8 cellular contexts compared by ENCODE assay signal in genomic region chr2:108377815-108378630, GRCh38. TPM values are rescaled to one million over a fixed set of nuclear protein-coding genes. Genes with fewer than 3 reads are reported as not detected.
DNase-seq lines count a peak whose midpoint lies in the region; ATAC-seq and TF ChIP-seq lines count a peak whose summit lies in the region.

TSS of gene SULT1C4 (plus strand) at chr2:108377954. CDS start at chr2:108378338, 384 bp downstream.

- POLR2A ChIA-PET in T-cell (lab: Charles Lee), result no interaction called here

- no peaks in the 10 kb centered on the region for H3K79me2 ChIP-seq in fibroblast of lung (ENCODE audit: control insufficient read depth, insufficient read depth, low read length)

- ATAC-seq in T-cell (replicated peaks in 1 of 4), result no peak
- no peak for ATAC-seq in activated naive CD4-positive, alpha-beta T cell treated with anti-CD3 and anti-CD28 coated beads, Interleukin-2, amount 50 U/mL, for 72 hours
- ATAC-seq in HG03135 (IDR thresholded peaks at IDR 0.05; ENCODE audit: unreplicated experiment), result no peak

- no peaks in the 10 kb centered on the region for H3K36me3 ChIP-seq in fibroblast of lung (ENCODE audit: control insufficient read depth, insufficient read depth, low read length)

- no peaks in the 10 kb centered on the region for H3K9me3 ChIP-seq in fibroblast of lung (ENCODE audit: control insufficient read depth, insufficient read depth, low read depth, low read length)
- no peaks in the 10 kb centered on the region for H3K9me3 ChIP-seq in mononuclear cell (ENCODE audit: low read depth, low read length)

- DNase-seq in SHP77 treated with DMSO at 0.1 percent for 48 hours (lab: John Stamatoyannopoulos, UW) (peak; percentile 30), fibroblast of lung (ENCODE audit: low read depth in 2 of 2) (peak; percentile 34 to 53), T-cell (no peak)
- no peak for DNase-seq in T-helper 2 cell treated with Interferon-gamma antibody and Interleukin-4, amounts not matched to agents 5 μg/mL and 100 μg/mL, for 36 hours (ENCODE audit: low spot score)
- DNase-seq in activated naive CD4-positive, alpha-beta T cell treated with anti-CD3 and anti-CD28 coated beads, Interleukin-2, amount 50 U/mL, for 72 hours (ENCODE audit: low spot score in 2 of 2), result no peak

- H3K4me1 Mint-ChIP-seq in T-cell, result peaks cover 0 to 6% (median 2%) of the 10 kb centered on the region in 3 donors
- H3K4me1 Mint-ChIP-seq in T-helper 2 cell treated with Interferon-gamma antibody and Interleukin-4, amounts not matched to agents 5 μg/mL and 100 μg/mL, for 36 hours (ENCODE audit: low read depth), result peaks cover 2% of the 10 kb centered on the region

- H3K27ac Mint-ChIP-seq in T-cell, result no peak within 1 kb of the TSS
- no peak within 1 kb of the TSS for H3K27ac Mint-ChIP-seq in T-helper 2 cell treated with Interferon-gamma antibody and Interleukin-4, amounts not matched to agents 5 μg/mL and 100 μg/mL, for 36 hours
- H3K27ac Mint-ChIP-seq in activated naive CD4-positive, alpha-beta T cell treated with anti-CD3 and anti-CD28 coated beads, Interleukin-2, amount 50 U/mL, for 72 hours, result peak within 1 kb of the TSS in 1 of 2 donors; percentile 29

- no peaks in the 10 kb centered on the region for H4K20me1 ChIP-seq in fibroblast of lung (ENCODE audit: control insufficient read depth, extremely low read depth, insufficient read depth, low read length)

- CTCF ChIA-PET in T-cell (lab: Charles Lee), result interaction anchor here in 1 of 2 donors (0.7 kb wide), 1 partner anchor 1848 kb away, joined by 4 read pairs; no protein-coding TSS in a partner anchor

- H2AFZ ChIP-seq in fibroblast of lung (ENCODE audit: low read length), result peak within 1 kb of the TSS; percentile 10

- H3K27ac ChIP-seq in fibroblast of lung (ENCODE audit: insufficient read depth, low read length) (no peak within 1 kb of the TSS), temporal lobe (ENCODE audit: low read depth, low read length) (peak within 1 kb of the TSS; percentile 19)

- no peak within 1 kb of the TSS for H3K4me2 ChIP-seq in fibroblast of lung (ENCODE audit: extremely low read depth, insufficient read depth, low read length)

- H3K4me3 ChIP-seq in fibroblast of lung (replicated peaks in 1 of 4; ENCODE audit: control extremely low read depth in 1 of 4, insufficient read depth in 1 of 4, low read depth in 3 of 4, low read length in 4 of 4) (no peak within 1 kb of the TSS), mononuclear cell (ENCODE audit: low read length) (peak within 1 kb of the TSS; percentile 10)

- H3K27me3 ChIP-seq in fibroblast of lung (ENCODE audit: control insufficient read depth, insufficient read depth, low read length), result no peaks in the 10 kb centered on the region
- H3K27me3 ChIP-seq in mononuclear cell (ENCODE audit: insufficient read depth, low read length), result no peaks in the 10 kb centered on the region

- H3K27me3 Mint-ChIP-seq in T-cell, result peaks cover 0 to 6% of the 10 kb centered on the region in 2 donors
- peaks cover 10% of the 10 kb centered on the region for H3K27me3 Mint-ChIP-seq in T-helper 2 cell treated with Interferon-gamma antibody and Interleukin-4, amounts not matched to agents 5 μg/mL and 100 μg/mL, for 36 hours (ENCODE audit: low read depth)

- no peak within 1 kb of the TSS for H3K9ac ChIP-seq in fibroblast of lung (ENCODE audit: insufficient read depth, low read length)

- H3K4me1 ChIP-seq in fibroblast of lung (ENCODE audit: control insufficient read depth, extremely low read depth, insufficient read depth, low read length) (no peaks in the 10 kb centered on the region), mononuclear cell (ENCODE audit: insufficient read depth, low read length) (peaks cover 5% of the 10 kb centered on the region)

- H3K36me3 Mint-ChIP-seq in T-cell, result no peaks in the 10 kb centered on the region
- H3K36me3 Mint-ChIP-seq in T-helper 2 cell treated with Interferon-gamma antibody and Interleukin-4, amounts not matched to agents 5 μg/mL and 100 μg/mL, for 36 hours (ENCODE audit: low read depth), result no peaks in the 10 kb centered on the region
- no peaks in the 10 kb centered on the region for H3K36me3 Mint-ChIP-seq in activated naive CD4-positive, alpha-beta T cell treated with anti-CD3 and anti-CD28 coated beads, Interleukin-2, amount 50 U/mL, for 72 hours

- TF ChIP-seq CTCF in fibroblast of lung (conservative IDR thresholded peaks at IDR 0.05 in 1 of 2, IDR thresholded peaks at IDR 0.05 in 1 of 2; ENCODE audit: low read depth in 1 of 2, low read length in 2 of 2), result no peak

- no peaks in the 10 kb centered on the region for H3K9me3 Mint-ChIP-seq in T-cell
- H3K9me3 Mint-ChIP-seq in T-helper 2 cell treated with Interferon-gamma antibody and Interleukin-4, amounts not matched to agents 5 μg/mL and 100 μg/mL, for 36 hours, result no peaks in the 10 kb centered on the region
- no peaks in the 10 kb centered on the region for H3K9me3 Mint-ChIP-seq in activated naive CD4-positive, alpha-beta T cell treated with anti-CD3 and anti-CD28 coated beads, Interleukin-2, amount 50 U/mL, for 72 hours

- H3K4me3 Mint-ChIP-seq in T-cell, result no peak within 1 kb of the TSS
- no peak within 1 kb of the TSS for H3K4me3 Mint-ChIP-seq in T-helper 2 cell treated with Interferon-gamma antibody and Interleukin-4, amounts not matched to agents 5 μg/mL and 100 μg/mL, for 36 hours

RNA-seq across cellular contexts. Expression of gene SULT1C4, which starts in this region (rescaled TPM):
- total RNA-seq in fibroblast of lung (0.26 and 0.50 TPM in 2 replicates), mononuclear cell (0.21 TPM), temporal lobe (16.7 TPM), T-cell (not detected)
- 0.05 and 0.14 TPM in 2 replicates for polyA plus RNA-seq in fibroblast of lung
- polyA plus RNA-seq in fibroblast of lung (2012), result not detected in 2 replicates
- polyA minus RNA-seq in fibroblast of lung (ENCODE audit: low replicate concordance), result not detected in 2 replicates
- total RNA-seq in activated naive CD4-positive, alpha-beta T cell treated with anti-CD3 and anti-CD28 coated beads, Interleukin-2, amount 50 U/mL, for 72 hours, result not detected

Comparison
In these comparisons a context has a peak if more than half of its experiments do, and no peak if none do; other contexts are left out.
1. RNA of gene SULT1C4 (total RNA-seq): 16.7 TPM in temporal lobe (single experiment); 0.26 to 0.50 TPM in fibroblast of lung, 0.21 TPM in mononuclear cell (single experiment), not detected in T-cell and not detected in activated naive CD4-positive, alpha-beta T cell treated with anti-CD3 and anti-CD28 coated beads, Interleukin-2, amount 50 U/mL, for 72 hours; every median in the first group is over 10 times any median in the second.
2. Peak in DNase-seq in fibroblast of lung; RNA of the gene not detected or under 1 TPM.